18 cellular contexts compared by ENCODE assay signal in genomic region chr1:104018922-104019674, GRCh38.
"Had no signal": no experiment of that assay in that cellular context is flagged by ENCODE, and none has a peak within 500 bp of the region (broad histone marks: within the 10 kb centered on the region; RNA-seq: fewer than 3 reads in every experiment).

No MANE protein-coding gene starts in this region.

- ATAC-seq: activated T-helper 17 cell treated with anti-CD3 and anti-CD28 coated beads, Interleukin-2, amount 50 U/mL, for 72 hours; heart left ventricle had no signal

- H3K4me3 Mint-ChIP-seq: activated T-helper 17 cell treated with anti-CD3 and anti-CD28 coated beads, Interleukin-2, amount 50 U/mL, for 72 hours; naive B cell; neural progenitor cell had no signal

- H3K36me3 ChIP-seq: breast epithelium, heart left ventricle, neural progenitor cell, ovary had no signal

- H3K9ac ChIP-seq: neural progenitor cell had no signal

- H3K27ac ChIP-seq: breast epithelium, epithelial cell of prostate, heart left ventricle, neural progenitor cell, ovary had no signal

- H3K27me3 ChIP-seq: breast epithelium, heart left ventricle, neural progenitor cell, ovary had no signal

- H3K4me3 ChIP-seq: breast epithelium, heart left ventricle, neural progenitor cell, ovary had no signal

- H3K9me3 ChIP-seq: breast epithelium, heart left ventricle, ovary had no signal

- H3K27me3 Mint-ChIP-seq: activated T-helper 17 cell treated with anti-CD3 and anti-CD28 coated beads, Interleukin-2, amount 50 U/mL, for 72 hours; naive B cell had no signal

- H3K9me3 Mint-ChIP-seq: neural progenitor cell had no signal

- H3K27ac Mint-ChIP-seq: activated T-helper 17 cell treated with anti-CD3 and anti-CD28 coated beads, Interleukin-2, amount 50 U/mL, for 72 hours; naive B cell; neural progenitor cell had no signal

- FAIRE-seq: frontal cortex, islet of Langerhans, urothelium cell line had no signal

- H2AFZ ChIP-seq: neural progenitor cell had no signal

- H3K4me2 ChIP-seq: neural progenitor cell had no signal

- DNase-seq: activated CD4-positive, alpha-beta T cell treated with anti-CD3 and anti-CD28 coated beads for 1 hour; activated CD4-positive, alpha-beta T cell treated with anti-CD3 and anti-CD28 coated beads, Interleukin-2, amount 50 U/mL, for 48 hours; activated naive CD4-positive, alpha-beta T cell treated with Interleukin-2 at 50 U/mL for 16 hours; aorta; cerebellar nuclear complex; effector CD8-positive, alpha-beta T cell; heart left ventricle; naive B cell; ovary; stimulated activated CD4-positive, alpha-beta T cell treated with anti-CD3 and anti-CD28 coated beads, Interleukin-12 subunit alpha, Interleukin-12 subunit beta, amount 100 ng/mL, for 4 hours; stimulated activated CD4-positive, alpha-beta T cell treated with anti-CD3 and anti-CD28 coated beads, Interleukin-2, amount 100 ng/mL, for 24 hours had no signal

- H3K4me1 Mint-ChIP-seq: activated T-helper 17 cell treated with anti-CD3 and anti-CD28 coated beads, Interleukin-2, amount 50 U/mL, for 72 hours; naive B cell; neural progenitor cell had no signal

- H3K4me1 ChIP-seq: breast epithelium, heart left ventricle, neural progenitor cell had no signal

- H3K36me3 Mint-ChIP-seq: naive B cell, neural progenitor cell had no signal
